Comparison of ENCODE assay signal across 17 cellular contexts in genomic region chr17:49357516-49357915, GRCh38. TPM values are rescaled to one million over a fixed set of nuclear protein-coding genes. Genes with fewer than 3 reads are reported as not detected.
DNase-seq lines count a peak whose midpoint lies in the region; ATAC-seq and TF ChIP-seq lines count a peak whose summit lies in the region.
"Had no signal": no experiment of that assay in that cellular context is flagged by ENCODE, and none has a peak within 500 bp of the region (broad histone marks: within the 10 kb centered on the region; RNA-seq: fewer than 3 reads in every experiment).

No MANE protein-coding gene starts in this region.

- H3K9me3 ChIP-seq in OCI-LY1 (ENCODE audit: low read length) = peaks cover 3% of the 10 kb centered on the region; the same call in 1 of the 2 replicates
- H3K9me3 ChIP-seq in spleen = no peaks in the 10 kb centered on the region

- H2AFZ ChIP-seq in OCI-LY1 (ENCODE audit: low read length) = no peak overlapping the region

- 86 to 87% (median 87%) methylated on average over 3 of the region's 3 CpGs for WGBS in spleen, 5 donors

- H3K36me3 ChIP-seq in OCI-LY1 (ENCODE audit: insufficient read depth, low read length) = peaks cover 3% of the 10 kb centered on the region; the same call in 1 of the 2 replicates
- no peaks in the 10 kb centered on the region for H3K36me3 ChIP-seq in spleen

- peaks cover 39% of the 10 kb centered on the region for H3K4me1 Mint-ChIP-seq in T-helper 2 cell treated with Interferon-gamma antibody and Interleukin-4, amounts not matched to agents 5 μg/mL and 100 μg/mL, for 36 hours (ENCODE audit: low read depth)

- H3K4me2 ChIP-seq in OCI-LY1 (ENCODE audit: low read length) = peak overlapping the region; percentile 91

- H3K4me3 ChIP-seq in OCI-LY1 (ENCODE audit: low read depth, low read length, poor library complexity, severe bottlenecking) = peak overlapping the region; percentile 95
- peak overlapping the region in 1 of 8 donors; percentile 84 for H3K4me3 ChIP-seq in spleen

- peaks cover 84% of the 10 kb centered on the region for H3K79me2 ChIP-seq in OCI-LY1 (ENCODE audit: insufficient read depth, low read length)

- H3K27me3 ChIP-seq in OCI-LY1 (ENCODE audit: insufficient read depth, low read length) (no peaks in the 10 kb centered on the region), spleen (replicated peaks in 1 of 7) (no peaks in the 10 kb centered on the region)

- H3K4me1 ChIP-seq in OCI-LY1 (ENCODE audit: insufficient read depth, low read length, severe bottlenecking) (peaks cover 44% of the 10 kb centered on the region), spleen (peaks cover 24 to 91% (median 52%) of the 10 kb centered on the region in 6 donors)

- ATAC-seq in GM19035 (IDR thresholded peaks at IDR 0.05; ENCODE audit: unreplicated experiment) (no peak), HG02840 (IDR thresholded peaks at IDR 0.05; ENCODE audit: low FRiP score, unreplicated experiment) (no peak)
- ATAC-seq: sciatic nerve had no signal

- no peaks in the 10 kb centered on the region for H3K9me3 Mint-ChIP-seq in T-helper 2 cell treated with Interferon-gamma antibody and Interleukin-4, amounts not matched to agents 5 μg/mL and 100 μg/mL, for 36 hours
- H3K9me3 Mint-ChIP-seq: type B pancreatic cell had no signal

- H4K20me1 ChIP-seq in OCI-LY1 (ENCODE audit: insufficient read depth, low read length) = no peaks in the 10 kb centered on the region

- TF ChIP-seq POLR2A in spleen (IDR thresholded peaks at IDR 0.05) = no peak

- H3K27ac Mint-ChIP-seq in T-helper 2 cell treated with Interferon-gamma antibody and Interleukin-4, amounts not matched to agents 5 μg/mL and 100 μg/mL, for 36 hours = no peak overlapping the region
- H3K27ac Mint-ChIP-seq: type B pancreatic cell had no signal

- intact Hi-C loops in spleen (cut with DNase I; ENCODE audit: low total_unique reads) = no loop called here

- H3K4me3 Mint-ChIP-seq in T-helper 2 cell treated with Interferon-gamma antibody and Interleukin-4, amounts not matched to agents 5 μg/mL and 100 μg/mL, for 36 hours = peak overlapping the region; percentile 13
- H3K4me3 Mint-ChIP-seq: type B pancreatic cell had no signal

- H3K36me3 Mint-ChIP-seq in T-helper 2 cell treated with Interferon-gamma antibody and Interleukin-4, amounts not matched to agents 5 μg/mL and 100 μg/mL, for 36 hours (ENCODE audit: low read depth) = peaks cover 11% of the 10 kb centered on the region

- H3K9ac ChIP-seq in OCI-LY1 (ENCODE audit: low read length) = peak overlapping the region; percentile 9; the same call in 1 of the 2 replicates

- H3K27me3 Mint-ChIP-seq in T-helper 2 cell treated with Interferon-gamma antibody and Interleukin-4, amounts not matched to agents 5 μg/mL and 100 μg/mL, for 36 hours (ENCODE audit: low read depth) = peaks cover 14% of the 10 kb centered on the region
- H3K27me3 Mint-ChIP-seq: type B pancreatic cell had no signal

- no peaks in the 10 kb centered on the region for H3K9me2 ChIP-seq in OCI-LY1 (ENCODE audit: low read depth, low read length)

- H3K27ac ChIP-seq in OCI-LY1 (ENCODE audit: low read depth, low read length, poor library complexity, severe bottlenecking) (peak overlapping the region; percentile 75), spleen (peak overlapping the region in 6 of 8 donors; percentile 9 to 99 (median 80))
- H3K27ac ChIP-seq: 22Rv1 had no signal

- DNase-seq in T-helper 2 cell treated with Interferon-gamma antibody and Interleukin-4, amounts not matched to agents 5 μg/mL and 100 μg/mL, for 36 hours (ENCODE audit: low spot score) = no peak
- no peak for DNase-seq in T-helper 2 cell
- DNase-seq in epidermal melanocyte (ENCODE audit: insufficient read length, low spot score) = peak; percentile 22
- DNase-seq in spleen = no peak
- DNase-seq in activated gamma-delta T cell treated with Interleukin-2 at 50 U/mL for 16 hours = no peak
- DNase-seq: kidney glomerular epithelial cell; midbrain; NCI-H1092; NCI-H774; occipital lobe; stimulated activated CD4-positive, alpha-beta T cell treated with anti-CD3 and anti-CD28 coated beads, Interleukin-4, amount 100 ng/mL, for 1 hour had no signal

- no peaks in the 10 kb centered on the region for H3F3A ChIP-seq in OCI-LY1 (ENCODE audit: insufficient read depth, low read length)

- TF ChIP-seq CTCF in OCI-LY1 (IDR thresholded peaks at IDR 0.05; ENCODE audit: low read length) (no peak), spleen (IDR thresholded peaks at IDR 0.05 in 8 of 11, conservative IDR thresholded peaks at IDR 0.05 in 3 of 11) (no peak)

RNA-seq across cellular contexts. Expression of gene ZNF652, which starts 4.5 kb away (rescaled TPM):
- total RNA-seq in spleen = 10 to 100 TPM; 51.4 to 73.9 (median 57.5) TPM
- 10 to 100 TPM; 18.2 to 26.6 (median 23.3) TPM for polyA plus RNA-seq in spleen

RNA-seq across cellular contexts. Expression of gene PHB1, which starts 57.2 kb away (rescaled TPM):
- total RNA-seq in spleen = 10 to 100 TPM; 49.4 to 84.1 (median 66.6) TPM
- 100 to 1,000 TPM in 1 of 3 donors, 10 to 100 TPM in 2; 60.3 to 109 (median 95.5) TPM for polyA plus RNA-seq in spleen
